1 cellular context compared by ENCODE assay signal in the genomic region with DNA sequence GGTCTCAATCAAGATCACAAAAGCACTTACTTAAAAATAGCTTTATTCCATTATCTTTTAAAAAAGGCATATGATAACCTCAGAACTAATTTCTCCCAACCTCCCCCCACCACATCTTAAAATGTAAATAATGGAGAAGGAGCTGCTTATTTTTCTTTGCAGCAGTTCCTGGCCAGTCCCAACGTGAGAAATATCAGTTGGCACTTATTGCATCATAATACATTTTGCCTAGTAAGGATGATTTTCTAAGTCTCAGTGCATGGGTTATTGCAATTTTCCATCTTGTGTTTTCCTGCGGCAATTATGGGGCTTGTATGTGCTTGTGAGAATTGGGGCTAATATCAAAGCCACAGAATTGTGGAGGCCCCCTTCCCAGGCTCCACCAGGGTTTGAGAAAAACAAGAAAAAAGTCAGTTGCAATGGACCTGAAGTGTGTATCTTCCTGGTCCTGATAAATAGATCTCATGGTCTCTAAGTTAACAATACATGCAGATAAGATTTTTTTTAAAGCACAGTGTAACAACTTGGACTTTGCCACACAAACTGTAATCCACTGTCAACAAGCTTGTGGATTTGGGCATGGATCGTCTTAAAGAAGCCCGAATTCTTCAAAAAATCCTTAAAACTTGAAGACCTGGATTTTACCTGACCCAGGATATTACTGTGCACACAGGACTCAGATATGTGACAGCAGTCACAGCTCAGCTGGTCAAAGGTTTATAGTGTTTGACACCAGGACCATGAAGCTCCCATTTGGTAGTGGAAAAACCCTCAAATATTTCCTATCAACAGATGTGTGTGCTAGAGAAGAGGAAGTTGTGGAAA.
TF ChIP-seq lines count a peak whose summit lies in the region.

No MANE protein-coding gene starts in this region.

TF ChIP-seq in HepG2, 621 proteins besides CTCF, POLR2A, EP300 and RAD21 (continues in another document):
- TF ChIP-seq, protein P1, sequence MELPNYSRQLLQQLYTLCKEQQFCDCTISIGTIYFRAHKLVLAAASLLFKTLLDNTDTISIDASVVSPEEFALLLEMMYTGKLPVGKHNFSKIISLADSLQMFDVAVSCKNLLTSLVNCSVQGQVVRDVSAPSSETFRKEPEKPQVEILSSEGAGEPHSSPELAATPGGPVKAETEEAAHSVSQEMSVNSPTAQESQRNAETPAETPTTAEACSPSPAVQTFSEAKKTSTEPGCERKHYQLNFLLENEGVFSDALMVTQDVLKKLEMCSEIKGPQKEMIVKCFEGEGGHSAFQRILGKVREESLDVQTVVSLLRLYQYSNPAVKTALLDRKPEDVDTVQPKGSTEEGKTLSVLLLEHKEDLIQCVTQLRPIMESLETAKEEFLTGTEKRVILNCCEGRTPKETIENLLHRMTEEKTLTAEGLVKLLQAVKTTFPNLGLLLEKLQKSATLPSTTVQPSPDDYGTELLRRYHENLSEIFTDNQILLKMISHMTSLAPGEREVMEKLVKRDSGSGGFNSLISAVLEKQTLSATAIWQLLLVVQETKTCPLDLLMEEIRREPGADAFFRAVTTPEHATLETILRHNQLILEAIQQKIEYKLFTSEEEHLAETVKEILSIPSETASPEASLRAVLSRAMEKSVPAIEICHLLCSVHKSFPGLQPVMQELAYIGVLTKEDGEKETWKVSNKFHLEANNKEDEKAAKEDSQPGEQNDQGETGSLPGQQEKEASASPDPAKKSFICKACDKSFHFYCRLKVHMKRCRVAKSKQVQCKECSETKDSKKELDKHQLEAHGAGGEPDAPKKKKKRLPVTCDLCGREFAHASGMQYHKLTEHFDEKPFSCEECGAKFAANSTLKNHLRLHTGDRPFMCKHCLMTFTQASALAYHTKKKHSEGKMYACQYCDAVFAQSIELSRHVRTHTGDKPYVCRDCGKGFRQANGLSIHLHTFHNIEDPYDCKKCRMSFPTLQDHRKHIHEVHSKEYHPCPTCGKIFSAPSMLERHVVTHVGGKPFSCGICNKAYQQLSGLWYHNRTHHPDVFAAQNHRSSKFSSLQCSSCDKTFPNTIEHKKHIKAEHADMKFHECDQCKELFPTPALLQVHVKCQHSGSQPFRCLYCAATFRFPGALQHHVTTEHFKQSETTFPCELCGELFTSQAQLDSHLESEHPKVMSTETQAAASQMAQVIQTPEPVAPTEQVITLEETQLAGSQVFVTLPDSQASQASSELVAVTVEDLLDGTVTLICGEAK (IDR thresholded peaks at IDR 0.05): no peak
- TF ChIP-seq, protein P1 (CRISPR knock-in tag; IDR thresholded peaks at IDR 0.05): no peak
- TF ChIP-seq, protein P2, sequence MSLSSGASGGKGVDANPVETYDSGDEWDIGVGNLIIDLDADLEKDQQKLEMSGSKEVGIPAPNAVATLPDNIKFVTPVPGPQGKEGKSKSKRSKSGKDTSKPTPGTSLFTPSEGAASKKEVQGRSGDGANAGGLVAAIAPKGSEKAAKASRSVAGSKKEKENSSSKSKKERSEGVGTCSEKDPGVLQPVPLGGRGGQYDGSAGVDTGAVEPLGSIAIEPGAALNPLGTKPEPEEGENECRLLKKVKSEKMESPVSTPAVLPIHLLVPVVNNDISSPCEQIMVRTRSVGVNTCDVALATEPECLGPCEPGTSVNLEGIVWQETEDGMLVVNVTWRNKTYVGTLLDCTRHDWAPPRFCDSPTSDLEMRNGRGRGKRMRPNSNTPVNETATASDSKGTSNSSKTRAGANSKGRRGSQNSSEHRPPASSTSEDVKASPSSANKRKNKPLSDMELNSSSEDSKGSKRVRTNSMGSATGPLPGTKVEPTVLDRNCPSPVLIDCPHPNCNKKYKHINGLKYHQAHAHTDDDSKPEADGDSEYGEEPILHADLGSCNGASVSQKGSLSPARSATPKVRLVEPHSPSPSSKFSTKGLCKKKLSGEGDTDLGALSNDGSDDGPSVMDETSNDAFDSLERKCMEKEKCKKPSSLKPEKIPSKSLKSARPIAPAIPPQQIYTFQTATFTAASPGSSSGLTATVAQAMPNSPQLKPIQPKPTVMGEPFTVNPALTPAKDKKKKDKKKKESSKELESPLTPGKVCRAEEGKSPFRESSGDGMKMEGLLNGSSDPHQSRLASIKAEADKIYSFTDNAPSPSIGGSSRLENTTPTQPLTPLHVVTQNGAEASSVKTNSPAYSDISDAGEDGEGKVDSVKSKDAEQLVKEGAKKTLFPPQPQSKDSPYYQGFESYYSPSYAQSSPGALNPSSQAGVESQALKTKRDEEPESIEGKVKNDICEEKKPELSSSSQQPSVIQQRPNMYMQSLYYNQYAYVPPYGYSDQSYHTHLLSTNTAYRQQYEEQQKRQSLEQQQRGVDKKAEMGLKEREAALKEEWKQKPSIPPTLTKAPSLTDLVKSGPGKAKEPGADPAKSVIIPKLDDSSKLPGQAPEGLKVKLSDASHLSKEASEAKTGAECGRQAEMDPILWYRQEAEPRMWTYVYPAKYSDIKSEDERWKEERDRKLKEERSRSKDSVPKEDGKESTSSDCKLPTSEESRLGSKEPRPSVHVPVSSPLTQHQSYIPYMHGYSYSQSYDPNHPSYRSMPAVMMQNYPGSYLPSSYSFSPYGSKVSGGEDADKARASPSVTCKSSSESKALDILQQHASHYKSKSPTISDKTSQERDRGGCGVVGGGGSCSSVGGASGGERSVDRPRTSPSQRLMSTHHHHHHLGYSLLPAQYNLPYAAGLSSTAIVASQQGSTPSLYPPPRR (CRISPR knock-in tag; IDR thresholded peaks at IDR 0.05; ENCODE audit: borderline replicate concordance): peak; percentile 44; the same call in 1 of the 2 replicates
- TF ChIP-seq RARA (CRISPR knock-in tag; IDR thresholded peaks at IDR 0.05) (0 out of 2 replicates have a peak, but pooled peaks have one; percentile 41), FOXA3 (CRISPR knock-in tag; IDR thresholded peaks at IDR 0.05) (peak; percentile 72; the same call in 1 of the 2 replicates), HHEX (CRISPR knock-in tag; IDR thresholded peaks at IDR 0.05) (no peak), SAP130 (CRISPR knock-in tag; IDR thresholded peaks at IDR 0.05; ENCODE audit: low read depth) (peak; percentile 64), MIXL1 (CRISPR knock-in tag; IDR thresholded peaks at IDR 0.05) (0 out of 2 replicates have a peak, but pooled peaks have one; percentile 26), NFIC (IDR thresholded peaks at IDR 0.05; ENCODE audit: low read length) (peak; percentile 16; the same call in 1 of the 2 replicates), PRPF4 (IDR thresholded peaks at IDR 0.05; ENCODE audit: low read depth, low read length, poor library complexity, severe bottlenecking) (no peak), ZKSCAN8 (CRISPR knock-in tag; IDR thresholded peaks at IDR 0.05; ENCODE audit: borderline replicate concordance) (0 out of 2 replicates have a peak, but pooled peaks have one; percentile 24), ASH2L (IDR thresholded peaks at IDR 0.05; ENCODE audit: insufficient read length, low read depth, low read length) (peak; percentile 58), ZNF235 (CRISPR knock-in tag; IDR thresholded peaks at IDR 0.05; ENCODE audit: borderline replicate concordance) (no peak), PITX1 (CRISPR knock-in tag; IDR thresholded peaks at IDR 0.05) (peak; percentile 89), FOXO1 (CRISPR knock-in tag; IDR thresholded peaks at IDR 0.05) (peak; percentile 33; the same call in 1 of the 2 replicates), ZNF567 (CRISPR knock-in tag; IDR thresholded peaks at IDR 0.05; ENCODE audit: borderline replicate concordance) (no peak), PPARG (CRISPR knock-in tag; conservative IDR thresholded peaks at IDR 0.05) (0 out of 2 replicates have a peak, but pooled peaks have one; percentile 22), NR2F2 (IDR thresholded peaks at IDR 0.05; ENCODE audit: borderline replicate concordance, low read depth) (0 out of 2 replicates have a peak, but pooled peaks have one; percentile 27), SOX5 (CRISPR knock-in tag; IDR thresholded peaks at IDR 0.05; ENCODE audit: borderline replicate concordance) (peak; percentile 69; the same call in 1 of the 2 replicates), GFI1 (CRISPR knock-in tag; IDR thresholded peaks at IDR 0.05; ENCODE audit: borderline replicate concordance) (peak; percentile 56; the same call in 1 of the 2 replicates)
- TF ChIP-seq, protein P3, sequence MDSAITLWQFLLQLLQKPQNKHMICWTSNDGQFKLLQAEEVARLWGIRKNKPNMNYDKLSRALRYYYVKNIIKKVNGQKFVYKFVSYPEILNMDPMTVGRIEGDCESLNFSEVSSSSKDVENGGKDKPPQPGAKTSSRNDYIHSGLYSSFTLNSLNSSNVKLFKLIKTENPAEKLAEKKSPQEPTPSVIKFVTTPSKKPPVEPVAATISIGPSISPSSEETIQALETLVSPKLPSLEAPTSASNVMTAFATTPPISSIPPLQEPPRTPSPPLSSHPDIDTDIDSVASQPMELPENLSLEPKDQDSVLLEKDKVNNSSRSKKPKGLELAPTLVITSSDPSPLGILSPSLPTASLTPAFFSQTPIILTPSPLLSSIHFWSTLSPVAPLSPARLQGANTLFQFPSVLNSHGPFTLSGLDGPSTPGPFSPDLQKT (CRISPR knock-in tag; IDR thresholded peaks at IDR 0.05; ENCODE audit: borderline replicate concordance): no peak
- TF ChIP-seq, protein P4, sequence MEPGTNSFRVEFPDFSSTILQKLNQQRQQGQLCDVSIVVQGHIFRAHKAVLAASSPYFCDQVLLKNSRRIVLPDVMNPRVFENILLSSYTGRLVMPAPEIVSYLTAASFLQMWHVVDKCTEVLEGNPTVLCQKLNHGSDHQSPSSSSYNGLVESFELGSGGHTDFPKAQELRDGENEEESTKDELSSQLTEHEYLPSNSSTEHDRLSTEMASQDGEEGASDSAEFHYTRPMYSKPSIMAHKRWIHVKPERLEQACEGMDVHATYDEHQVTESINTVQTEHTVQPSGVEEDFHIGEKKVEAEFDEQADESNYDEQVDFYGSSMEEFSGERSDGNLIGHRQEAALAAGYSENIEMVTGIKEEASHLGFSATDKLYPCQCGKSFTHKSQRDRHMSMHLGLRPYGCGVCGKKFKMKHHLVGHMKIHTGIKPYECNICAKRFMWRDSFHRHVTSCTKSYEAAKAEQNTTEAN (CRISPR knock-in tag; conservative IDR thresholded peaks at IDR 0.05): 0 out of 2 replicates have a peak, but pooled peaks have one; percentile 38
- TF ChIP-seq, protein P5, sequence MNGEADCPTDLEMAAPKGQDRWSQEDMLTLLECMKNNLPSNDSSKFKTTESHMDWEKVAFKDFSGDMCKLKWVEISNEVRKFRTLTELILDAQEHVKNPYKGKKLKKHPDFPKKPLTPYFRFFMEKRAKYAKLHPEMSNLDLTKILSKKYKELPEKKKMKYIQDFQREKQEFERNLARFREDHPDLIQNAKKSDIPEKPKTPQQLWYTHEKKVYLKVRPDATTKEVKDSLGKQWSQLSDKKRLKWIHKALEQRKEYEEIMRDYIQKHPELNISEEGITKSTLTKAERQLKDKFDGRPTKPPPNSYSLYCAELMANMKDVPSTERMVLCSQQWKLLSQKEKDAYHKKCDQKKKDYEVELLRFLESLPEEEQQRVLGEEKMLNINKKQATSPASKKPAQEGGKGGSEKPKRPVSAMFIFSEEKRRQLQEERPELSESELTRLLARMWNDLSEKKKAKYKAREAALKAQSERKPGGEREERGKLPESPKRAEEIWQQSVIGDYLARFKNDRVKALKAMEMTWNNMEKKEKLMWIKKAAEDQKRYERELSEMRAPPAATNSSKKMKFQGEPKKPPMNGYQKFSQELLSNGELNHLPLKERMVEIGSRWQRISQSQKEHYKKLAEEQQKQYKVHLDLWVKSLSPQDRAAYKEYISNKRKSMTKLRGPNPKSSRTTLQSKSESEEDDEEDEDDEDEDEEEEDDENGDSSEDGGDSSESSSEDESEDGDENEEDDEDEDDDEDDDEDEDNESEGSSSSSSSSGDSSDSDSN (CRISPR knock-in tag; IDR thresholded peaks at IDR 0.05): no peak
- TF ChIP-seq, protein P6, sequence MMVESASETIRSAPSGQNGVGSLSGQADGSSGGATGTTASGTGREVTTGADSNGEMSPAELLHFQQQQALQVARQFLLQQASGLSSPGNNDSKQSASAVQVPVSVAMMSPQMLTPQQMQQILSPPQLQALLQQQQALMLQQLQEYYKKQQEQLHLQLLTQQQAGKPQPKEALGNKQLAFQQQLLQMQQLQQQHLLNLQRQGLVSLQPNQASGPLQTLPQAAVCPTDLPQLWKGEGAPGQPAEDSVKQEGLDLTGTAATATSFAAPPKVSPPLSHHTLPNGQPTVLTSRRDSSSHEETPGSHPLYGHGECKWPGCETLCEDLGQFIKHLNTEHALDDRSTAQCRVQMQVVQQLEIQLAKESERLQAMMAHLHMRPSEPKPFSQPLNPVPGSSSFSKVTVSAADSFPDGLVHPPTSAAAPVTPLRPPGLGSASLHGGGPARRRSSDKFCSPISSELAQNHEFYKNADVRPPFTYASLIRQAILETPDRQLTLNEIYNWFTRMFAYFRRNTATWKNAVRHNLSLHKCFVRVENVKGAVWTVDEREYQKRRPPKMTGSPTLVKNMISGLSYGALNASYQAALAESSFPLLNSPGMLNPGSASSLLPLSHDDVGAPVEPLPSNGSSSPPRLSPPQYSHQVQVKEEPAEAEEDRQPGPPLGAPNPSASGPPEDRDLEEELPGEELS (CRISPR knock-in tag; IDR thresholded peaks at IDR 0.05): peak; percentile 48; the same call in 1 of the 2 replicates
- TF ChIP-seq, protein P7, sequence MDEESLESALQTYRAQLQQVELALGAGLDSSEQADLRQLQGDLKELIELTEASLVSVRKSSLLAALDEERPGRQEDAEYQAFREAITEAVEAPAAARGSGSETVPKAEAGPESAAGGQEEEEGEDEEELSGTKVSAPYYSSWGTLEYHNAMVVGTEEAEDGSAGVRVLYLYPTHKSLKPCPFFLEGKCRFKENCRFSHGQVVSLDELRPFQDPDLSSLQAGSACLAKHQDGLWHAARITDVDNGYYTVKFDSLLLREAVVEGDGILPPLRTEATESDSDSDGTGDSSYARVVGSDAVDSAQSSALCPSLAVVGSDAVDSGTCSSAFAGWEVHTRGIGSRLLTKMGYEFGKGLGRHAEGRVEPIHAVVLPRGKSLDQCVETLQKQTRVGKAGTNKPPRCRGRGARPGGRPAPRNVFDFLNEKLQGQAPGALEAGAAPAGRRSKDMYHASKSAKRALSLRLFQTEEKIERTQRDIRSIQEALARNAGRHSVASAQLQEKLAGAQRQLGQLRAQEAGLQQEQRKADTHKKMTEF (CRISPR knock-in tag; IDR thresholded peaks at IDR 0.05): peak; percentile 31; the same call in 1 of the 2 replicates
